ENCODE assay signal across 27 cellular contexts in genomic region chr15:88874275-88874674, GRCh38.
"Had no signal": no experiment of that assay in that cellular context is flagged by ENCODE, and none has a peak within 500 bp of the region (broad histone marks: within the 10 kb centered on the region; RNA-seq: fewer than 3 reads in every experiment).

No MANE protein-coding gene starts in this region.

- H3K27ac ChIP-seq: esophagus squamous epithelium, ovary, right lobe of liver, suprapubic skin, thyroid gland had no signal

- H3K9me3 Mint-ChIP-seq: effector memory CD8-positive, alpha-beta T cell; immature natural killer cell; memory B cell; natural killer cell; stimulated activated naive CD8-positive, alpha-beta T cell treated with anti-CD3 and anti-CD28 coated beads, Interleukin-15, amount 100 ng/mL, for 72 hours; type B pancreatic cell had no signal

- H3K27me3 ChIP-seq: ovary, right lobe of liver, thyroid gland had no signal

- H3K36me3 ChIP-seq: esophagus squamous epithelium, ovary, right lobe of liver, thyroid gland had no signal

- H3K27me3 Mint-ChIP-seq: stimulated activated naive CD8-positive, alpha-beta T cell treated with anti-CD3 and anti-CD28 coated beads, Interleukin-15, amount 100 ng/mL, for 72 hours had no signal

- H3K27ac Mint-ChIP-seq: immature natural killer cell; memory B cell; natural killer cell; stimulated activated naive CD8-positive, alpha-beta T cell treated with anti-CD3 and anti-CD28 coated beads, Interleukin-15, amount 100 ng/mL, for 72 hours; type B pancreatic cell had no signal

- H3K36me3 Mint-ChIP-seq: immature natural killer cell, memory B cell, natural killer cell, type B pancreatic cell had no signal

- H3K4me3 ChIP-seq: esophagus squamous epithelium, lung, ovary, right lobe of liver, suprapubic skin, thyroid gland had no signal

- H3K4me3 Mint-ChIP-seq: effector memory CD8-positive, alpha-beta T cell; immature natural killer cell; memory B cell; natural killer cell; neural crest cell; stimulated activated naive CD8-positive, alpha-beta T cell treated with anti-CD3 and anti-CD28 coated beads, Interleukin-15, amount 100 ng/mL, for 72 hours; type B pancreatic cell had no signal

- ATAC-seq: effector memory CD8-positive, alpha-beta T cell; natural killer cell; right lobe of liver; stimulated activated naive CD8-positive, alpha-beta T cell treated with anti-CD3 and anti-CD28 coated beads, Interleukin-15, amount 100 ng/mL, for 72 hours had no signal

- H3K4me1 ChIP-seq: esophagus squamous epithelium, right lobe of liver, suprapubic skin, thyroid gland had no signal

- DNase-seq: cortex of kidney; effector memory CD8-positive, alpha-beta T cell; erythroblast; esophagus squamous epithelium; foreskin melanocyte; hypothalamus; immature natural killer cell; islet precursor cell; kidney glomerular epithelial cell; natural killer cell; nucleus accumbens; ovary; posterior cingulate gyrus; right lobe of liver; small intestine; stimulated activated CD4-positive, alpha-beta T cell treated with anti-CD3 and anti-CD28 coated beads, Interleukin-12 subunit alpha, Interleukin-12 subunit beta, amount 100 ng/mL, for 4 hours; stimulated activated CD4-positive, alpha-beta T cell treated with anti-CD3 and anti-CD28 coated beads, Interleukin-1b, Interleukin-23, amount 100 ng/mL, for 48 hours; stimulated activated CD4-positive, alpha-beta T cell treated with anti-CD3 and anti-CD28 coated beads, Interleukin-4, amount 100 ng/mL, for 1 hour; stimulated activated CD8-positive, alpha-beta memory T cell treated with anti-CD3 and anti-CD28 coated beads, Interleukin-4, amount 100 ng/mL, for 48 hours; stimulated activated naive CD4-positive, alpha-beta T cell; stimulated activated naive CD8-positive, alpha-beta T cell treated with anti-CD3 and anti-CD28 coated beads, Interleukin-15, amount 100 ng/mL, for 72 hours; thyroid gland had no signal

- H3K4me1 Mint-ChIP-seq: immature natural killer cell; memory B cell; natural killer cell; stimulated activated naive CD8-positive, alpha-beta T cell treated with anti-CD3 and anti-CD28 coated beads, Interleukin-15, amount 100 ng/mL, for 72 hours had no signal

- H3K9me3 ChIP-seq: esophagus squamous epithelium, ovary, right lobe of liver, suprapubic skin, thyroid gland had no signal
